In genomic region chr5:142981475-142981874, GRCh38 we compare ENCODE assay signal across 9 cellular contexts.
DNase-seq lines count a peak whose midpoint lies in the region; ATAC-seq lines count a peak whose summit lies in the region.
"Had no signal": no experiment of that assay in that cellular context is flagged by ENCODE, and none has a peak within 500 bp of the region (broad histone marks: within the 10 kb centered on the region; RNA-seq: fewer than 3 reads in every experiment).

No MANE protein-coding gene starts in this region.

- H3K27ac Mint-ChIP-seq in activated T-helper 2 cell treated with anti-CD3 and anti-CD28 coated beads, Interferon-gamma antibody, Interleukin-2, Interleukin-4, amounts not matched to agents 10 μg/mL and 5 μg/mL and 100 μg/mL, durations not matched to agents 14 hours and 24 hours and 36 hours = peak overlapping the region; percentile 53
- peak overlapping the region; percentile 89 for H3K27ac Mint-ChIP-seq in stimulated activated effector memory CD8-positive, alpha-beta T cell treated with anti-CD3 and anti-CD28 coated beads, Interleukin-12 subunit alpha, Interleukin-12 subunit beta, amount 100 ng/mL, for 72 hours

- no peaks in the 10 kb centered on the region for H3K9me3 ChIP-seq in right cardiac atrium (ENCODE audit: control insufficient read depth, low read length)

- ATAC-seq in right cardiac atrium (peak; percentile 14 to 47), GM21381 (IDR thresholded peaks at IDR 0.05; ENCODE audit: unreplicated experiment) (no peak)
- ATAC-seq in stimulated activated effector memory CD8-positive, alpha-beta T cell treated with anti-CD3 and anti-CD28 coated beads, Interleukin-12 subunit alpha, Interleukin-12 subunit beta, amount 100 ng/mL, for 72 hours = no peak

- H3K27ac ChIP-seq in right cardiac atrium (ENCODE audit: low read length) = peak overlapping the region; percentile 47

- no peaks in the 10 kb centered on the region for H3K27me3 ChIP-seq in right cardiac atrium (ENCODE audit: control insufficient read depth, insufficient read depth)

- H3K4me1 Mint-ChIP-seq in activated T-helper 2 cell treated with anti-CD3 and anti-CD28 coated beads, Interferon-gamma antibody, Interleukin-2, Interleukin-4, amounts not matched to agents 10 μg/mL and 5 μg/mL and 100 μg/mL, durations not matched to agents 14 hours and 24 hours and 36 hours (ENCODE audit: low read depth) = peaks cover 54% of the 10 kb centered on the region
- peaks cover 70% of the 10 kb centered on the region for H3K4me1 Mint-ChIP-seq in stimulated activated effector memory CD8-positive, alpha-beta T cell treated with anti-CD3 and anti-CD28 coated beads, Interleukin-12 subunit alpha, Interleukin-12 subunit beta, amount 100 ng/mL, for 72 hours

- no peaks in the 10 kb centered on the region for H3K27me3 Mint-ChIP-seq in activated T-helper 2 cell treated with anti-CD3 and anti-CD28 coated beads, Interferon-gamma antibody, Interleukin-2, Interleukin-4, amounts not matched to agents 10 μg/mL and 5 μg/mL and 100 μg/mL, durations not matched to agents 14 hours and 24 hours and 36 hours (ENCODE audit: low read depth)

- no peak overlapping the region for H3K4me3 Mint-ChIP-seq in activated T-helper 2 cell treated with anti-CD3 and anti-CD28 coated beads, Interferon-gamma antibody, Interleukin-2, Interleukin-4, amounts not matched to agents 10 μg/mL and 5 μg/mL and 100 μg/mL, durations not matched to agents 14 hours and 24 hours and 36 hours (ENCODE audit: low read depth)
- H3K4me3 Mint-ChIP-seq in stimulated activated effector memory CD8-positive, alpha-beta T cell treated with anti-CD3 and anti-CD28 coated beads, Interleukin-12 subunit alpha, Interleukin-12 subunit beta, amount 100 ng/mL, for 72 hours = peak overlapping the region; percentile 41

- peaks cover 4% of the 10 kb centered on the region for H3K9me3 Mint-ChIP-seq in activated T-helper 2 cell treated with anti-CD3 and anti-CD28 coated beads, Interferon-gamma antibody, Interleukin-2, Interleukin-4, amounts not matched to agents 10 μg/mL and 5 μg/mL and 100 μg/mL, durations not matched to agents 14 hours and 24 hours and 36 hours
- H3K9me3 Mint-ChIP-seq in stimulated activated effector memory CD8-positive, alpha-beta T cell treated with anti-CD3 and anti-CD28 coated beads, Interleukin-12 subunit alpha, Interleukin-12 subunit beta, amount 100 ng/mL, for 72 hours = no peaks in the 10 kb centered on the region

- no peak overlapping the region for H3K4me3 ChIP-seq in right cardiac atrium (ENCODE audit: low read length)

- peaks cover 11% of the 10 kb centered on the region for H3K36me3 Mint-ChIP-seq in activated T-helper 2 cell treated with anti-CD3 and anti-CD28 coated beads, Interferon-gamma antibody, Interleukin-2, Interleukin-4, amounts not matched to agents 10 μg/mL and 5 μg/mL and 100 μg/mL, durations not matched to agents 14 hours and 24 hours and 36 hours (ENCODE audit: low read depth)
- H3K36me3 Mint-ChIP-seq in stimulated activated effector memory CD8-positive, alpha-beta T cell treated with anti-CD3 and anti-CD28 coated beads, Interleukin-12 subunit alpha, Interleukin-12 subunit beta, amount 100 ng/mL, for 72 hours = no peaks in the 10 kb centered on the region

- 8% methylated on average over 5 of the region's 5 CpGs for WGBS in right cardiac atrium

- intact Hi-C loops in activated T-helper 2 cell treated with anti-CD3 and anti-CD28 coated beads, Interferon-gamma antibody, Interleukin-2, Interleukin-4, amounts not matched to agents 10 μg/mL and 5 μg/mL and 100 μg/mL, durations not matched to agents 14 hours and 24 hours and 36 hours (cut with micrococcal nuclease) = no loop called here
- intact Hi-C loops in right cardiac atrium (cut with DNase I) = no loop called here

- peak; percentile 9 for DNase-seq in NCI-H2227 treated with DMSO at 0.1 percent for 48 hours (lab: John Stamatoyannopoulos, UW)
- no peak for DNase-seq in NCI-H2227 (lab: John Stamatoyannopoulos, UW; ENCODE audit: unreplicated experiment)
- DNase-seq in activated T-helper 2 cell treated with anti-CD3 and anti-CD28 coated beads, Interferon-gamma antibody, Interleukin-2, Interleukin-4, amounts not matched to agents 10 μg/mL and 5 μg/mL and 100 μg/mL, durations not matched to agents 14 hours and 24 hours and 36 hours (ENCODE audit: low spot score) = no peak
- DNase-seq in right cardiac atrium = no peak
- DNase-seq in stimulated activated effector memory CD8-positive, alpha-beta T cell treated with anti-CD3 and anti-CD28 coated beads, Interleukin-12 subunit alpha, Interleukin-12 subunit beta, amount 100 ng/mL, for 72 hours (ENCODE audit: low spot score in 2 of 2) = no peak
- no peak for DNase-seq in anterior cingulate cortex (lab: John Stamatoyannopoulos, UW)
- DNase-seq in stimulated activated CD4-positive, alpha-beta T cell treated with anti-CD3 and anti-CD28 coated beads, Interleukin-15, amount 100 ng/mL, for 24 hours = no peak
- DNase-seq: NCI-H1417 had no signal

- H3K4me1 ChIP-seq in right cardiac atrium (ENCODE audit: control insufficient read depth, insufficient read depth, low read length) = peaks cover 12% of the 10 kb centered on the region

Comparison
In these comparisons a context has a peak if more than half of its experiments do, and no peak if none do; other contexts are left out.
1. ATAC-seq: peak in right cardiac atrium (2 of 2); none in stimulated activated effector memory CD8-positive, alpha-beta T cell treated with anti-CD3 and anti-CD28 coated beads, Interleukin-12 subunit alpha, Interleukin-12 subunit beta, amount 100 ng/mL, for 72 hours (single experiment) and GM21381 (single experiment).